8 cellular contexts compared by ENCODE assay signal in genomic region chr11:1572200-1573076, GRCh38. TPM values are rescaled to one million over a fixed set of nuclear protein-coding genes. Genes with fewer than 3 reads are reported as not detected.
A peak's percentile ranks its signal among the peaks of the same experiment; 100 is the strongest.
DNase-seq lines count a peak whose midpoint lies in the region; ATAC-seq, FAIRE-seq and TF ChIP-seq lines count a peak whose summit lies in the region.

A gene with protein sequence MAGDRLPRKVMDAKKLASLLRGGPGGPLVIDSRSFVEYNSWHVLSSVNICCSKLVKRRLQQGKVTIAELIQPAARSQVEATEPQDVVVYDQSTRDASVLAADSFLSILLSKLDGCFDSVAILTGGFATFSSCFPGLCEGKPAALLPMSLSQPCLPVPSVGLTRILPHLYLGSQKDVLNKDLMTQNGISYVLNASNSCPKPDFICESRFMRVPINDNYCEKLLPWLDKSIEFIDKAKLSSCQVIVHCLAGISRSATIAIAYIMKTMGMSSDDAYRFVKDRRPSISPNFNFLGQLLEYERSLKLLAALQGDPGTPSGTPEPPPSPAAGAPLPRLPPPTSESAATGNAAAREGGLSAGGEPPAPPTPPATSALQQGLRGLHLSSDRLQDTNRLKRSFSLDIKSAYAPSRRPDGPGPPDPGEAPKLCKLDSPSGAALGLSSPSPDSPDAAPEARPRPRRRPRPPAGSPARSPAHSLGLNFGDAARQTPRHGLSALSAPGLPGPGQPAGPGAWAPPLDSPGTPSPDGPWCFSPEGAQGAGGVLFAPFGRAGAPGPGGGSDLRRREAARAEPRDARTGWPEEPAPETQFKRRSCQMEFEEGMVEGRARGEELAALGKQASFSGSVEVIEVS (minus strand): TSS chr11:1572271. CDS start chr11:1565826, 6,445 bp downstream.

- no peak for TF ChIP-seq POLR2A in HepG2 (IDR thresholded peaks at IDR 0.05; ENCODE audit: insufficient read depth in 1 of 2, low read depth in 2 of 2, low read length in 2 of 2)

- H3K9me3 Mint-ChIP-seq in activated CD8-positive, alpha-beta T cell treated with anti-CD3 and anti-CD28 coated beads for 36 hours = no peaks in the 10 kb centered on the region

- peak within 1 kb of the TSS; percentile 93 for H3K4me2 ChIP-seq in HepG2 (ENCODE audit: low read depth, low read length)

- peak within 1 kb of the TSS; percentile 37 for H3K4me3 Mint-ChIP-seq in activated CD8-positive, alpha-beta T cell treated with anti-CD3 and anti-CD28 coated beads for 36 hours

- H3K27me3 Mint-ChIP-seq in activated CD8-positive, alpha-beta T cell treated with anti-CD3 and anti-CD28 coated beads for 36 hours = peaks cover 2% of the 10 kb centered on the region

- CTCF ChIA-PET in activated CD8-positive, alpha-beta T cell treated with anti-CD3 and anti-CD28 coated beads for 36 hours (lab: Charles Lee) = interaction anchor here (2.7 to 5.3 kb wide), 4 partner anchors 8 to 25 kb away, joined by 22 to 170 read pairs (median 44); no protein-coding TSS in a partner anchor
- CTCF ChIA-PET in HepG2 (lab: Yijun Ruan, JAX; ENCODE audit: low intra/inter-chr PET ratio, low total read pairs) = no interaction called here

- peaks cover 41% of the 10 kb centered on the region for H3K4me1 ChIP-seq in HepG2 (ENCODE audit: insufficient read depth, low read length)

- ATAC-seq in HG03159 (IDR thresholded peaks at IDR 0.05; ENCODE audit: unreplicated experiment) (peak; percentile 59), HepG2 (peak; percentile 5)
- ATAC-seq in activated CD8-positive, alpha-beta T cell treated with anti-CD3 and anti-CD28 coated beads for 36 hours = peak; percentile 71

- POLR2A ChIA-PET in activated CD8-positive, alpha-beta T cell treated with anti-CD3 and anti-CD28 coated beads for 36 hours (lab: Charles Lee) = interaction anchor here (1.3 kb wide), 1 partner anchor 19 kb away, joined by 5 read pairs; no protein-coding TSS in a partner anchor
- POLR2A ChIA-PET in HepG2 (lab: Yijun Ruan, JAX) = no interaction called here

- TF ChIP-seq EP300 in HepG2 (IDR thresholded peaks at IDR 0.05; ENCODE audit: low read depth in 2 of 2, low read length in 2 of 2) (no peak), HepG2 (CRISPR knock-in tag; IDR thresholded peaks at IDR 0.05; ENCODE audit: borderline replicate concordance) (no peak)

- peak within 1 kb of the TSS; percentile 74 to 97 (median 93) for H3K27ac ChIP-seq in dorsolateral prefrontal cortex
- H3K27ac ChIP-seq in HepG2 (ENCODE audit: extremely low read length, insufficient read depth, low read length) = no peak within 1 kb of the TSS

- DNase-seq in GM13976 (ENCODE audit: low spot score) (peak; percentile 97), NCI-H510A treated with DMSO at 0.1 percent for 48 hours (lab: John Stamatoyannopoulos, UW) (peak; percentile 75), dorsolateral prefrontal cortex (peak; percentile 87 to 97 (median 92)), HepG2 (ENCODE audit: low spot score) (peak; percentile 46), cortex of kidney (lab: John Stamatoyannopoulos, UW) (no peak)
- peak; percentile 94 for DNase-seq in activated CD8-positive, alpha-beta T cell treated with anti-CD3 and anti-CD28 coated beads for 36 hours
- DNase-seq in stimulated activated CD4-positive, alpha-beta T cell treated with anti-CD3 and anti-CD28 coated beads, Interleukin-1b, Interleukin-23, amount 100 ng/mL, for 4 hours (ENCODE audit: low read depth in 2 of 2) = peak; percentile 92 to 95

- H3K27ac Mint-ChIP-seq in activated CD8-positive, alpha-beta T cell treated with anti-CD3 and anti-CD28 coated beads for 36 hours = no peak within 1 kb of the TSS

- peaks cover 22% of the 10 kb centered on the region for H3K4me1 Mint-ChIP-seq in activated CD8-positive, alpha-beta T cell treated with anti-CD3 and anti-CD28 coated beads for 36 hours (ENCODE audit: low read depth)

- no peak for TF ChIP-seq RAD21 in HepG2 (CRISPR knock-in tag; IDR thresholded peaks at IDR 0.05)

- no peak for FAIRE-seq in HepG2 (lab: Jason Lieb, UNC)

- BruUV-seq in HepG2 (replicated peaks; lab: Mats Ljungman, UMichigan) = no TSS peak

- in situ Hi-C loops in GM13976 (cut with MboI; ENCODE audit: low sequenced_read_pairs, unreplicated experiment) = no loop called here
- in situ Hi-C loops in HepG2 (cut with HindIII; ENCODE audit: extremely low pct_ligation_motif_present, low pct_unique_long_range_greater_than_20kb) = no loop called here

- no peaks in the 10 kb centered on the region for H3K79me2 ChIP-seq in HepG2 (ENCODE audit: insufficient read depth, low read length)

- peak within 1 kb of the TSS; percentile 84; the same call in 1 of the 2 replicates for H3K9ac ChIP-seq in HepG2 (ENCODE audit: insufficient read depth, low read depth, low read length)

- no peak within 1 kb of the TSS for H2AFZ ChIP-seq in HepG2 (ENCODE audit: low read length)

- H3K9me3 ChIP-seq in HepG2 (ENCODE audit: low read length) = no peaks in the 10 kb centered on the region

- peak within 1 kb of the TSS; percentile 57 to 90 (median 77) for H3K4me3 ChIP-seq in dorsolateral prefrontal cortex
- peak within 1 kb of the TSS; percentile 65 to 78 (median 72); a peak in 5 of 6 replicates for H3K4me3 ChIP-seq in HepG2 (replicated peaks in 1 of 3; ENCODE audit: insufficient read depth in 1 of 3, low read depth in 2 of 3, low read length in 3 of 3)

- H3K36me3 Mint-ChIP-seq in activated CD8-positive, alpha-beta T cell treated with anti-CD3 and anti-CD28 coated beads for 36 hours (ENCODE audit: low read depth) = no peaks in the 10 kb centered on the region

- H4K20me1 ChIP-seq in HepG2 (ENCODE audit: insufficient read depth, low read length) = peaks cover 31% of the 10 kb centered on the region; the same call in 1 of the 2 replicates

- TF ChIP-seq CTCF in GM13976 (IDR thresholded peaks at IDR 0.05; ENCODE audit: borderline replicate concordance, control extremely low read depth, extremely low read depth, insufficient read depth, missing control alignments) (no peak), dorsolateral prefrontal cortex (IDR thresholded peaks at IDR 0.05 in 54 of 56, conservative IDR thresholded peaks at IDR 0.05 in 2 of 56; ENCODE audit: low read depth in 1 of 56, partially characterized antibody in 56 of 56) (peak in 4 of 56 donors; percentile 11 to 18 (median 14)), HepG2 (CRISPR knock-in tag; IDR thresholded peaks at IDR 0.05) (no peak)
- TF ChIP-seq CTCF in activated CD8-positive, alpha-beta T cell treated with anti-CD3 and anti-CD28 coated beads for 36 hours (IDR thresholded peaks at IDR 0.05) = no peak

- WGBS in HepG2 (ENCODE audit: low lambda C conversion rate) = 0% methylated on average over 5 of the region's 123 CpGs

- intact Hi-C loops in activated CD8-positive, alpha-beta T cell treated with anti-CD3 and anti-CD28 coated beads for 36 hours (cut with micrococcal nuclease) = no loop called here
- intact Hi-C loops in dorsolateral prefrontal cortex (cut with DNase I) (no loop called here), HepG2 (cut with micrococcal nuclease; ENCODE audit: unreplicated experiment) (no loop called here)

- no peaks in the 10 kb centered on the region for H3K27me3 ChIP-seq in dorsolateral prefrontal cortex
- peaks cover 1 to 17% of the 10 kb centered on the region in 2 experiments; a peak in 3 of 5 replicates for H3K27me3 ChIP-seq in HepG2 (ENCODE audit: control insufficient read depth in 1 of 2, insufficient read depth in 2 of 2, low read length in 2 of 2)

- no peaks in the 10 kb centered on the region for H3K36me3 ChIP-seq in HepG2 (replicated peaks in 1 of 2; ENCODE audit: control insufficient read depth in 1 of 2, insufficient read depth in 2 of 2, low read length in 2 of 2)

TF ChIP-seq in HepG2, 621 proteins besides CTCF, POLR2A, EP300 and RAD21 (continues in another document):
- TF ChIP-seq ZNF468 (CRISPR knock-in tag; IDR thresholded peaks at IDR 0.05) = 0 out of 2 replicates have a peak, but pooled peaks have one; percentile 36
- TF ChIP-seq RBM39 (IDR thresholded peaks at IDR 0.05; ENCODE audit: low read depth, low read length, poor library complexity, severe bottlenecking) = peak; percentile 14
- TF ChIP-seq, protein P1, sequence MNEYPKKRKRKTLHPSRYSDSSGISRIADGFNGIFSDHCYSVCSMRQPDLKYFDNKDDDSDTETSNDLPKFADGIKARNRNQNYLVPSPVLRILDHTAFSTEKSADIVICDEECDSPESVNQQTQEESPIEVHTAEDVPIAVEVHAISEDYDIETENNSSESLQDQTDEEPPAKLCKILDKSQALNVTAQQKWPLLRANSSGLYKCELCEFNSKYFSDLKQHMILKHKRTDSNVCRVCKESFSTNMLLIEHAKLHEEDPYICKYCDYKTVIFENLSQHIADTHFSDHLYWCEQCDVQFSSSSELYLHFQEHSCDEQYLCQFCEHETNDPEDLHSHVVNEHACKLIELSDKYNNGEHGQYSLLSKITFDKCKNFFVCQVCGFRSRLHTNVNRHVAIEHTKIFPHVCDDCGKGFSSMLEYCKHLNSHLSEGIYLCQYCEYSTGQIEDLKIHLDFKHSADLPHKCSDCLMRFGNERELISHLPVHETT (CRISPR knock-in tag; conservative IDR thresholded peaks at IDR 0.05) = no peak

RNA-seq across cellular contexts. Expression of the gene that starts here (rescaled TPM):
- 1 to 10 TPM; 1.4 to 2.0 TPM for total RNA-seq in activated CD8-positive, alpha-beta T cell treated with anti-CD3 and anti-CD28 coated beads for 36 hours
- total RNA-seq in dorsolateral prefrontal cortex (100 to 1,000 TPM in 11 of 120 experiments, 10 to 100 TPM in 109; 41.1 to 144 (median 77.7) TPM), HepG2 (2016; rRNA removed; fragmentation: Illumina TruSeq; extraction: Trizol) (0.95 and 1.8 TPM in 2 replicates)
- 0.30 and 0.62 TPM in 2 replicates for total RNA-seq in HepG2 (2016; cell fraction: cytosol; rRNA removed; fragmentation: Illumina TruSeq; extraction: Trizol; ENCODE audit: low read depth)
- 1.1 and 2.2 TPM in 2 replicates for total RNA-seq in HepG2 (2016; cell fraction: insoluble cytoplasmic fraction; rRNA removed; fragmentation: Illumina TruSeq; extraction: Trizol)
- 1.2 and 1.3 TPM in 2 replicates for total RNA-seq in HepG2 (2016; cell fraction: membrane; rRNA removed; fragmentation: Illumina TruSeq; extraction: Trizol)
- 1.1 and 1.3 TPM in 2 replicates for total RNA-seq in HepG2 (2016; cell fraction: nucleus; rRNA removed; fragmentation: Illumina TruSeq; extraction: Trizol)
- polyA plus RNA-seq in HepG2 (2011; rRNA removed) = 8.0 and 15.4 TPM in 2 replicates
- polyA plus RNA-seq in HepG2 (2011; cell fraction: cytosol; rRNA removed) = 7.3 and 9.2 TPM in 2 replicates
- polyA plus RNA-seq in HepG2 (2011; cell fraction: nucleus; rRNA removed) = 11.7 and 12.2 TPM in 2 replicates
- 13.2 and 23.6 TPM in 2 replicates for polyA plus RNA-seq in HepG2 (2012)
- 0.49 and 1.5 TPM in 2 replicates for polyA plus RNA-seq in HepG2 (2016; cell fraction: cytosol; fragmentation: Illumina TruSeq; extraction: Trizol; ENCODE audit: low read depth)
- polyA plus RNA-seq in HepG2 (2016; cell fraction: insoluble cytoplasmic fraction; fragmentation: Illumina TruSeq; extraction: Trizol; ENCODE audit: low read depth) = 3.4 and 4.9 TPM in 2 replicates
- polyA plus RNA-seq in HepG2 (2016; cell fraction: membrane; fragmentation: Illumina TruSeq; extraction: Trizol; ENCODE audit: low read depth) = 2.0 and 2.8 TPM in 2 replicates
- 5.9 and 6.8 TPM in 2 replicates for polyA plus RNA-seq in HepG2 (2016; cell fraction: nucleus; fragmentation: Illumina TruSeq; extraction: Trizol; ENCODE audit: insufficient read depth, low read depth)
- 5.4 and 14.1 TPM in 2 replicates for polyA minus RNA-seq in HepG2 (2011; rRNA and poly(A)+ RNA removed; ENCODE audit: low replicate concordance)
- polyA minus RNA-seq in HepG2 (2011; cell fraction: cytosol; rRNA and poly(A)+ RNA removed) = 4.0 and 5.3 TPM in 2 replicates
- polyA minus RNA-seq in HepG2 (2011; cell fraction: nucleus; rRNA and poly(A)+ RNA removed) = 0.90 and 3.0 TPM in 2 replicates

Comparison
In these comparisons a context has a peak if more than half of its experiments do, and no peak if none do; other contexts are left out.
1. RNA of the gene that starts here (total RNA-seq): 41.1 to 144 TPM in dorsolateral prefrontal cortex; 1.4 to 2.0 TPM in activated CD8-positive, alpha-beta T cell treated with anti-CD3 and anti-CD28 coated beads for 36 hours and 0.30 to 2.2 TPM in HepG2; every median in the first group is over 10 times any median in the second.
2. ATAC-seq: peak in every context shown above with its lines; median percentile 71 in activated CD8-positive, alpha-beta T cell treated with anti-CD3 and anti-CD28 coated beads for 36 hours; 59 in HG03159; 5 in HepG2.